28 cellular contexts compared by ENCODE assay signal in genomic region chr11:17983569-17983968, GRCh38.
"Had no signal": no experiment of that assay in that cellular context is flagged by ENCODE, and none has a peak within 500 bp of the region (broad histone marks: within the 10 kb centered on the region; RNA-seq: fewer than 3 reads in every experiment).

No MANE protein-coding gene starts in this region.

- H3K4me1 Mint-ChIP-seq: mesothelial cell of epicardium had no signal

- H3K9me3 Mint-ChIP-seq: endodermal cell, mesothelial cell of epicardium, naive B cell had no signal

- H3K36me3 ChIP-seq: colonic mucosa, gastrocnemius medialis had no signal

- H3K9me3 ChIP-seq: colonic mucosa, esophagus squamous epithelium, gastrocnemius medialis, heart right ventricle, left lung, lower lobe of right lung, mucosa of descending colon had no signal

- H3K4me3 Mint-ChIP-seq: dendritic cell treated with granulocyte-macrophage colony-stimulating factor and Interleukin-4, amounts not matched to agents 40 ng/mL and 50 ng/mL, for 4 days; effector memory CD8-positive, alpha-beta T cell; endodermal cell; mesothelial cell of epicardium; naive B cell had no signal

- H3K27ac Mint-ChIP-seq: dendritic cell treated with granulocyte-macrophage colony-stimulating factor and Interleukin-4, amounts not matched to agents 40 ng/mL and 50 ng/mL, for 4 days; endodermal cell; mesothelial cell of epicardium had no signal

- H3K27ac ChIP-seq: colonic mucosa, epithelial cell of prostate, esophagus squamous epithelium, gastrocnemius medialis, heart right ventricle, left lung, lower lobe of right lung had no signal

- H3K27me3 ChIP-seq: colonic mucosa, esophagus squamous epithelium, gastrocnemius medialis, heart right ventricle, left lung had no signal

- H3K4me1 ChIP-seq: colonic mucosa had no signal

- FAIRE-seq: endometrium, islet of Langerhans, keratinocyte had no signal

- H3K27me3 Mint-ChIP-seq: dendritic cell treated with granulocyte-macrophage colony-stimulating factor and Interleukin-4, amounts not matched to agents 40 ng/mL and 50 ng/mL, for 4 days; effector memory CD8-positive, alpha-beta T cell; naive B cell had no signal

- H3K4me3 ChIP-seq: colonic mucosa, esophagus squamous epithelium, gastrocnemius medialis, heart right ventricle, left lung, lower lobe of right lung, mucosa of descending colon had no signal

- DNase-seq: colonic mucosa; cortex of kidney; effector CD8-positive, alpha-beta T cell; effector memory CD8-positive, alpha-beta T cell; endodermal cell; erythroblast; esophagus squamous epithelium; foreskin fibroblast; foreskin melanocyte; gastrocnemius medialis; glutamatergic neuron; head of caudate nucleus; heart right ventricle; hippocampal formation; left cardiac atrium; left lung; left ventricle myocardium superior; lower lobe of right lung; mesenchymal stem cell; mucosa of descending colon; naive B cell had no signal

- ATAC-seq: effector memory CD8-positive, alpha-beta T cell; esophagus mucosa; gastrocnemius medialis; heart right ventricle; left cardiac atrium; left lung; left ventricle myocardium superior; lower lobe of right lung; mucosa of descending colon had no signal
